In genomic region chr10:6202684-6203330, GRCh38 we compare ENCODE assay signal across 8 cellular contexts. TPM values are rescaled to one million over a fixed set of nuclear protein-coding genes. Genes with fewer than 3 reads are reported as not detected.
A peak's percentile ranks its signal among the peaks of the same experiment; 100 is the strongest.
DNase-seq lines count a peak whose midpoint lies in the region; ATAC-seq, FAIRE-seq and TF ChIP-seq lines count a peak whose summit lies in the region.

Gene PFKFB3, plus strand, starts transcription at chr10:6202932. Its CDS starts 329 bp downstream, at chr10:6203261.

- 0% methylated on average over 37 to 75 of the region's 75 CpGs for WGBS in psoas muscle, 3 donors
- WGBS in urinary bladder, result under 1% methylated on average over 75 of the region's 75 CpGs

- H4K20me1 ChIP-seq in Loucy (ENCODE audit: insufficient read depth, low read length, poor library complexity, severe bottlenecking), result peaks cover 34% of the 10 kb centered on the region

- no peaks in the 10 kb centered on the region for H3K9me3 ChIP-seq in Loucy (ENCODE audit: insufficient read depth, low read depth, low read length)
- H3K9me3 ChIP-seq in psoas muscle, result no peaks in the 10 kb centered on the region

- DNase-seq in H54 (ENCODE audit: insufficient read length, low spot score), result peak; percentile 89
- peak; percentile 94 for DNase-seq in amniotic stem cell (lab: John Stamatoyannopoulos, UW)
- peak; percentile 98 for DNase-seq in left ventricle myocardium superior
- peak; percentile 97 to 98 for DNase-seq in psoas muscle

- H3K9me2 ChIP-seq in Loucy (replicated peaks; ENCODE audit: low read depth, low read length), result no peaks in the 10 kb centered on the region

- H3K27me3 ChIP-seq in Loucy (ENCODE audit: insufficient read depth, low read length, poor library complexity, severe bottlenecking) (no peaks in the 10 kb centered on the region), psoas muscle (ENCODE audit: insufficient read depth in 3 of 3, low read length in 2 of 3) (no peaks in the 10 kb centered on the region)

- H3F3A ChIP-seq in Loucy (ENCODE audit: low read depth), result peaks cover 4% of the 10 kb centered on the region; the same call in 1 of the 2 replicates

- peak; percentile 93 for ATAC-seq in left ventricle myocardium superior
- peak; percentile 78 to 89 (median 82) for ATAC-seq in psoas muscle

- peak; percentile 93 for TF ChIP-seq POLR2A in GM10847 (IDR thresholded peaks at IDR 0.05; ENCODE audit: extremely low read depth, insufficient read length)
- TF ChIP-seq POLR2A in H54 (IDR thresholded peaks at IDR 0.05; ENCODE audit: low read depth, low read length), result peak; percentile 100

- peaks cover 30% of the 10 kb centered on the region for H3K4me1 ChIP-seq in Loucy (ENCODE audit: insufficient read depth, low read length, poor library complexity, severe bottlenecking)
- H3K4me1 ChIP-seq in psoas muscle, result peaks cover 42% of the 10 kb centered on the region
- peaks cover 2% of the 10 kb centered on the region for H3K4me1 ChIP-seq in urinary bladder (ENCODE audit: insufficient read depth)

- H3K27ac ChIP-seq in psoas muscle, result peak within 1 kb of the TSS; percentile 92
- H3K27ac ChIP-seq in urinary bladder (ENCODE audit: low read depth), result peak within 1 kb of the TSS; percentile 72

- intact Hi-C loops in T-helper 1 cell treated with Interleukin-12 subunit alpha and Interleukin-12 subunit beta and Interleukin-4 antibody, amounts not matched to agents 30 ng/mL and 1 ng/mL, for 36 hours (cut with micrococcal nuclease), result loop anchor here (1.0 to 10.0 kb wide), 15 partner anchors 59 to 758 kb away; partner anchors contain the start of gene TASOR2
- intact Hi-C loops in left ventricle myocardium superior (cut with micrococcal nuclease), result loop anchor here (10.0 kb wide), 1 partner anchor 88 kb away; no protein-coding TSS in a partner anchor
- intact Hi-C loops in psoas muscle (cut with DNase I), result loop anchor here (2.0 to 5.0 kb wide), 5 partner anchors 36 to 199 kb away; no protein-coding TSS in a partner anchor

- peak; percentile 76 for TF ChIP-seq CTCF in Loucy (conservative IDR thresholded peaks at IDR 0.05; ENCODE audit: low read length)
- peak; percentile 99 for TF ChIP-seq CTCF in psoas muscle (IDR thresholded peaks at IDR 0.05)

- H3K4me2 ChIP-seq in Loucy (ENCODE audit: low read depth, low read length, poor library complexity, severe bottlenecking), result peak within 1 kb of the TSS; percentile 98

- H3K9ac ChIP-seq in Loucy (ENCODE audit: low read depth, low read length, poor library complexity, severe bottlenecking), result peak within 1 kb of the TSS; percentile 79

- peak within 1 kb of the TSS; percentile 98 for H3K4me3 ChIP-seq in Loucy (ENCODE audit: low read length, poor library complexity, severe bottlenecking)
- H3K4me3 ChIP-seq in psoas muscle, result peak within 1 kb of the TSS; percentile 92
- H3K4me3 ChIP-seq in urinary bladder (ENCODE audit: low read depth, low read length), result peak within 1 kb of the TSS; percentile 79

- H2AFZ ChIP-seq in Loucy (ENCODE audit: low read length), result peak within 1 kb of the TSS; percentile 86

- no peak for FAIRE-seq in H54 (lab: Jason Lieb, UNC)

- H3K36me3 ChIP-seq in Loucy (ENCODE audit: insufficient read depth, low read length), result no peaks in the 10 kb centered on the region
- peaks cover 0 to 29% of the 10 kb centered on the region in 2 donors for H3K36me3 ChIP-seq in psoas muscle (ENCODE audit: insufficient read depth in 1 of 2, low read depth in 1 of 2)
- no peaks in the 10 kb centered on the region for H3K36me3 ChIP-seq in urinary bladder (ENCODE audit: insufficient read depth)

- H3K79me2 ChIP-seq in Loucy (ENCODE audit: insufficient read depth, low read length), result peaks cover 48% of the 10 kb centered on the region

RNA-seq across cellular contexts. Expression of gene PFKFB3, which starts in this region (rescaled TPM):
- total RNA-seq in T-helper 1 cell treated with Interleukin-12 subunit alpha and Interleukin-12 subunit beta and Interleukin-4 antibody, amounts not matched to agents 30 ng/mL and 1 ng/mL, for 36 hours, result 81.8 and 84.7 TPM in 2 replicates
- total RNA-seq in left ventricle myocardium superior (30.8 TPM), psoas muscle (100 to 1,000 TPM in 3 of 4 donors, 10 to 100 TPM in 1; 25.4 to 225 (median 148) TPM), urinary bladder (6.5 TPM)
- polyA plus RNA-seq in psoas muscle (100 to 1,000 TPM in 2 of 3 donors, 10 to 100 TPM in 1; 26.7 to 704 (median 448) TPM), urinary bladder (31.8 TPM)

Comparison
In these comparisons a context has a peak if more than half of its experiments do, and no peak if none do; other contexts are left out.
1. Peak in every context shown above with its lines: DNase-seq, ATAC-seq, H3K4me3 ChIP-seq and H3K27ac ChIP-seq.